Comparison of ENCODE assay signal across 21 cellular contexts in the genomic region with DNA sequence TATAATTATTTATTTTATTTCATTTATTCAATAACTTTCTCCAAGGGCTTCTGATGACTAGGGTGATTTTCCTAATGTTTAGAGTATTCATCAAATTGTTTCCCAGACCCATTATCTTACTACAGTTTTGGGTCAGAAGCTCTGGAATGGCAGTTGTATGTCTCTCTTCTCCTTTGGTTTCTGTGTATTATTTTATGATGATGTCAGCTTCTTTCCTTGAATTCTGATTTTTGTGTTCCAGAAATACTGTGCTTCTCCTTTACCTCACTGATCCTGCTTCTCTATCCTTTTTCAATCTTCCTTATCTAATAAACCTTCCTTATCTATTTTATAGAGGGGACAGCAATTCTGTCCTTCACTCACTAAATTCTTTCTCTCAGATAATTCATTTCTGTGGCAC.
"Had no signal": no experiment of that assay in that cellular context is flagged by ENCODE, and none has a peak within 500 bp of the region (broad histone marks: within the 10 kb centered on the region; RNA-seq: fewer than 3 reads in every experiment).

No MANE protein-coding gene starts in this region.

- H3K9me3 Mint-ChIP-seq: dendritic cell treated with granulocyte-macrophage colony-stimulating factor and Interleukin-4, amounts not matched to agents 40 ng/mL and 50 ng/mL, for 4 days; natural killer cell treated with Interleukin-12 subunit alpha and Interleukin-12 subunit beta and Interleukin-15 and Interleukin-18, amount 100 ng/mL, for 72 hours had no signal

- ATAC-seq: gastroesophageal sphincter; left lobe of liver; natural killer cell treated with Interleukin-12 subunit alpha and Interleukin-12 subunit beta and Interleukin-15 and Interleukin-18, amount 100 ng/mL, for 72 hours; sciatic nerve had no signal

- H3K27ac Mint-ChIP-seq: dendritic cell treated with granulocyte-macrophage colony-stimulating factor and Interleukin-4, amounts not matched to agents 40 ng/mL and 50 ng/mL, for 4 days; mesothelial cell of epicardium; natural killer cell treated with Interleukin-12 subunit alpha and Interleukin-12 subunit beta and Interleukin-15 and Interleukin-18, amount 100 ng/mL, for 72 hours; type B pancreatic cell had no signal

- FAIRE-seq: colon, urothelium cell line had no signal

- H2AFZ ChIP-seq: parathyroid adenoma had no signal

- H3K4me1 ChIP-seq: esophagus squamous epithelium, gastroesophageal sphincter, parathyroid adenoma, prostate gland, stomach, thyroid gland had no signal

- DNase-seq: esophagus squamous epithelium; foreskin fibroblast; glutamatergic neuron; islet precursor cell; retina; stimulated activated CD4-positive, alpha-beta T cell treated with anti-CD3 and anti-CD28 coated beads, Interleukin-2, amount 100 ng/mL, for 24 hours; stimulated activated CD4-positive, alpha-beta T cell treated with anti-CD3 and anti-CD28 coated beads, Interleukin-4, amount 100 ng/mL, for 4 hours; stimulated activated naive CD4-positive, alpha-beta T cell; stomach had no signal

- H3K36me3 ChIP-seq: prostate gland, thyroid gland had no signal

- H3K27ac ChIP-seq: esophagus squamous epithelium, gastroesophageal sphincter, parathyroid adenoma, prostate gland, stomach, thyroid gland had no signal

- H3K9me3 ChIP-seq: esophagus squamous epithelium, gastroesophageal sphincter, prostate gland, stomach, thyroid gland had no signal

- H3K4me3 Mint-ChIP-seq: dendritic cell treated with granulocyte-macrophage colony-stimulating factor and Interleukin-4, amounts not matched to agents 40 ng/mL and 50 ng/mL, for 4 days; mesothelial cell of epicardium; natural killer cell treated with Interleukin-12 subunit alpha and Interleukin-12 subunit beta and Interleukin-15 and Interleukin-18, amount 100 ng/mL, for 72 hours; type B pancreatic cell had no signal

- H3K4me3 ChIP-seq: esophagus squamous epithelium, gastroesophageal sphincter, prostate gland, stomach, thyroid gland had no signal

- H3K9ac ChIP-seq: parathyroid adenoma had no signal

- H3K27me3 Mint-ChIP-seq: dendritic cell treated with granulocyte-macrophage colony-stimulating factor and Interleukin-4, amounts not matched to agents 40 ng/mL and 50 ng/mL, for 4 days; natural killer cell treated with Interleukin-12 subunit alpha and Interleukin-12 subunit beta and Interleukin-15 and Interleukin-18, amount 100 ng/mL, for 72 hours; type B pancreatic cell had no signal

- H3K27me3 ChIP-seq: esophagus squamous epithelium, gastroesophageal sphincter, stomach, thyroid gland had no signal
